Comparison of ENCODE assay signal across 22 cellular contexts in the genomic region with DNA sequence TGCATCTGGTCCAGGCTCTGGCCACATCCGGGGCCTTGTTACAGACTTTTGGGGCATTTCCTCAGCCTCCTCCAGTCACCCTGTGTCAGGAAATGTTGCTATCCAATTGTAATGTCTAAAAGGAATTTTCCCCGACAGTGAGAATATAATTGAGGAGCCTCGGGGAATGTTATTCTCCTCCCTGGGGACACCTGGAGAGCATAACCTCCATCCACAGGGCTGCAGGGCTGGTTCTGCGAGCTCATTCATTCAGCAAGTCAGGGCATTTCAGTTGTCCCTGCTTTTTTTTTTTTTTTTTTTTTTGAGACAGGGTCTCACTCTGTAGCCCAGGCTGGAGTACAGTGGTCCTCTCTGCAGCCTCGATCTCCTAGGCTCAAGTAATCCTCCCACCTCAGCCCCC.
DNase-seq lines count a peak whose midpoint lies in the region; ATAC-seq and TF ChIP-seq lines count a peak whose summit lies in the region.
"Had no signal": no experiment of that assay in that cellular context is flagged by ENCODE, and none has a peak within 500 bp of the region (broad histone marks: within the 10 kb centered on the region; RNA-seq: fewer than 3 reads in every experiment).

No MANE protein-coding gene starts in this region.

- H3K4me3 ChIP-seq in WERI-Rb-1 (ENCODE audit: low read depth, low read length) (no peak overlapping the region), neuronal stem cell (ENCODE audit: low read length in 2 of 2) (no peak overlapping the region)
- H3K4me3 ChIP-seq: BLaER1 treated with 17β-estradiol and CSF1 and Interleukin-3, amounts not matched to agents 10 nM and 100 nM had no signal

- H4K5ac ChIP-seq in H9 (ENCODE audit: insufficient read length, low read depth, low read length), result no peak overlapping the region

- H3K27ac ChIP-seq in H9 (ENCODE audit: insufficient read length, low read depth, low read length) (no peak overlapping the region), WERI-Rb-1 (peak overlapping the region; percentile 75), neuronal stem cell (replicated peaks; ENCODE audit: low read length) (no peak overlapping the region)
- H3K27ac ChIP-seq: BLaER1 treated with 17β-estradiol and CSF1 and Interleukin-3, amounts not matched to agents 10 nM and 100 nM; HL-60 had no signal

- H2AK5ac ChIP-seq in H9 (ENCODE audit: insufficient read length, low read length), result no peak overlapping the region
- H2AK5ac ChIP-seq in neuronal stem cell (ENCODE audit: low read depth, low read length), result no peak overlapping the region

- no peak for ATAC-seq in stimulated activated effector memory CD8-positive, alpha-beta T cell treated with anti-CD3 and anti-CD28 coated beads, Interleukin-12 subunit alpha, Interleukin-12 subunit beta, amount 100 ng/mL, for 72 hours
- no peak for ATAC-seq in GM21423 (IDR thresholded peaks at IDR 0.05; ENCODE audit: unreplicated experiment)
- ATAC-seq: HCT116, Panc1 had no signal

- no peaks in the 10 kb centered on the region for H4K20me1 ChIP-seq in H9 (ENCODE audit: control insufficient read depth, insufficient read depth, insufficient read length)
- H4K20me1 ChIP-seq: BLaER1 treated with 17β-estradiol and CSF1 and Interleukin-3, amounts not matched to agents 10 nM and 100 nM had no signal

- H3K18ac ChIP-seq in H9 (ENCODE audit: insufficient read length, low read depth, low read length) (no peak overlapping the region), neuronal stem cell (ENCODE audit: low read length) (no peak overlapping the region)

- H3K9me3 ChIP-seq in H9 (ENCODE audit: control insufficient read depth, low read depth, low read length) (no peaks in the 10 kb centered on the region), WERI-Rb-1 (ENCODE audit: severe bottlenecking) (peaks cover 4% of the 10 kb centered on the region), neuronal stem cell (replicated peaks in 1 of 2; ENCODE audit: control insufficient read depth in 2 of 2, insufficient read depth in 1 of 2, low read depth in 1 of 2, low read length in 2 of 2) (peaks cover 0 to 3% of the 10 kb centered on the region in 2 donors)
- H3K9me3 ChIP-seq: BLaER1 treated with 17β-estradiol and CSF1 and Interleukin-3, amounts not matched to agents 10 nM and 100 nM had no signal

- H2BK5ac ChIP-seq in H9 (ENCODE audit: insufficient read length, low read length), result no peak overlapping the region
- H2BK5ac ChIP-seq in neuronal stem cell (ENCODE audit: low read length), result no peak overlapping the region

- H2BK120ac ChIP-seq in H9 (ENCODE audit: low read depth, low read length, poor library complexity, severe bottlenecking) (no peak overlapping the region), neuronal stem cell (ENCODE audit: low read depth, low read length) (no peak overlapping the region)

- H3K4me1 Mint-ChIP-seq in H9 (peaks cover 28 to 39% of the 10 kb centered on the region in 2 experiments), HFFc6 (ENCODE audit: low read depth) (peaks cover 30% of the 10 kb centered on the region)
- peaks cover 9% of the 10 kb centered on the region for H3K4me1 Mint-ChIP-seq in stimulated activated effector memory CD8-positive, alpha-beta T cell treated with anti-CD3 and anti-CD28 coated beads, Interleukin-12 subunit alpha, Interleukin-12 subunit beta, amount 100 ng/mL, for 72 hours

- H3K4me1 ChIP-seq in H9 (ENCODE audit: insufficient read depth, low read length) (peaks cover 11% of the 10 kb centered on the region), neuronal stem cell (ENCODE audit: control insufficient read depth in 2 of 2, insufficient read depth in 1 of 2, low read depth in 1 of 2, low read length in 2 of 2) (peaks cover 0 to 2% of the 10 kb centered on the region in 2 donors)

- peak overlapping the region; percentile 17 for H3K56ac ChIP-seq in H9 (ENCODE audit: insufficient read length, low read depth, low read length)

- H4K91ac ChIP-seq in H9 (ENCODE audit: insufficient read length, low read depth, low read length) (no peak overlapping the region), neuronal stem cell (ENCODE audit: low read depth, low read length, poor library complexity) (no peak overlapping the region)

- H2AFZ ChIP-seq in H9 (ENCODE audit: low read length) (no peak overlapping the region), neuronal stem cell (ENCODE audit: low read length) (no peak overlapping the region)

- H3K23ac ChIP-seq in H9 (ENCODE audit: insufficient read length, low read depth, low read length), result no peak overlapping the region
- H3K23ac ChIP-seq in neuronal stem cell (ENCODE audit: low read depth, low read length, poor library complexity), result no peak overlapping the region

- H3K27ac Mint-ChIP-seq in H9 (0 out of 7 replicates have a peak overlapping the region, but pooled peaks of 1 of the 3 experiments have one; percentile 18), HFFc6 (no peak overlapping the region)
- H3K27ac Mint-ChIP-seq in stimulated activated effector memory CD8-positive, alpha-beta T cell treated with anti-CD3 and anti-CD28 coated beads, Interleukin-12 subunit alpha, Interleukin-12 subunit beta, amount 100 ng/mL, for 72 hours, result no peak overlapping the region
- H3K27ac Mint-ChIP-seq: CD4-positive, alpha-beta T cell had no signal

- H2BK20ac ChIP-seq in H9 (ENCODE audit: low read depth, low read length, poor library complexity, severe bottlenecking), result no peak overlapping the region

- no peaks in the 10 kb centered on the region; the same call in 1 of the 2 replicates for H3K27me3 Mint-ChIP-seq in H9 (ENCODE audit: low read depth)
- H3K27me3 Mint-ChIP-seq in HFFc6 (ENCODE audit: insufficient read depth), result peaks cover 12% of the 10 kb centered on the region
- H3K27me3 Mint-ChIP-seq: CD4-positive, alpha-beta T cell had no signal

- H3K36me3 Mint-ChIP-seq in H9 (ENCODE audit: insufficient read depth in 1 of 3, low read depth in 3 of 3), result no peaks in the 10 kb centered on the region
- no peaks in the 10 kb centered on the region for H3K36me3 Mint-ChIP-seq in HFFc6 (ENCODE audit: low read depth)
- H3K36me3 Mint-ChIP-seq in stimulated activated effector memory CD8-positive, alpha-beta T cell treated with anti-CD3 and anti-CD28 coated beads, Interleukin-12 subunit alpha, Interleukin-12 subunit beta, amount 100 ng/mL, for 72 hours, result no peaks in the 10 kb centered on the region

- no peak overlapping the region for H3K4me3 Mint-ChIP-seq in H9
- no peak overlapping the region for H3K4me3 Mint-ChIP-seq in HFFc6
- H3K4me3 Mint-ChIP-seq in stimulated activated effector memory CD8-positive, alpha-beta T cell treated with anti-CD3 and anti-CD28 coated beads, Interleukin-12 subunit alpha, Interleukin-12 subunit beta, amount 100 ng/mL, for 72 hours, result no peak overlapping the region
- H3K4me3 Mint-ChIP-seq: CD4-positive, alpha-beta T cell had no signal

- WGBS in H9 (ENCODE audit: extremely low coverage, insufficient read length, low lambda C conversion rate), result no CpG with 5 or more reads among the region's 5 CpGs
- no CpG with 5 or more reads among the region's 5 CpGs for WGBS in neuronal stem cell (ENCODE audit: extremely low coverage in 2 of 2, insufficient read length in 2 of 2, insufficient replicate concordance in 1 of 2), 2 donors

- H3K4me2 ChIP-seq in H9 (ENCODE audit: insufficient read depth, insufficient read length, low read length) (no peak overlapping the region), neuronal stem cell (ENCODE audit: insufficient read depth, low read length, poor library complexity, severe bottlenecking) (no peak overlapping the region)
- H3K4me2 ChIP-seq: BLaER1 treated with 17β-estradiol and CSF1 and Interleukin-3, amounts not matched to agents 10 nM and 100 nM had no signal

- H3K9ac ChIP-seq in H9 (ENCODE audit: extremely low read depth, insufficient read length, low read length) (no peak overlapping the region), neuronal stem cell (ENCODE audit: low read depth, low read length, poor library complexity) (no peak overlapping the region)
- H3K9ac ChIP-seq: BLaER1 treated with 17β-estradiol and CSF1 and Interleukin-3, amounts not matched to agents 10 nM and 100 nM had no signal

- H3K14ac ChIP-seq in H9 (ENCODE audit: insufficient read depth, low read length), result no peak overlapping the region
- H3K14ac ChIP-seq in neuronal stem cell (ENCODE audit: low read length), result peak overlapping the region; percentile 6

- H3K23me2 ChIP-seq in H9 (ENCODE audit: insufficient read length, low read depth, low read length, poor library complexity, severe bottlenecking), result no peaks in the 10 kb centered on the region

- no peaks in the 10 kb centered on the region for H3K79me2 ChIP-seq in H9 (ENCODE audit: insufficient read depth, low read length)

- H4K8ac ChIP-seq in H9 (replicated peaks; ENCODE audit: insufficient read length, low read depth, low read length) (no peak overlapping the region), neuronal stem cell (ENCODE audit: low read depth, low read length) (no peak overlapping the region)

- no peak overlapping the region for H3K4ac ChIP-seq in H9 (ENCODE audit: low read depth, low read length)
- no peak overlapping the region for H3K4ac ChIP-seq in neuronal stem cell (ENCODE audit: low read length)

- TF ChIP-seq CTCF in H9 (conservative IDR thresholded peaks at IDR 0.05) (no peak), WERI-Rb-1 (IDR thresholded peaks at IDR 0.05; ENCODE audit: low read depth, low read length) (no peak), HFFc6 (IDR thresholded peaks at IDR 0.05) (no peak)

- H3K27me3 ChIP-seq in H9 (ENCODE audit: insufficient read depth, low read length) (no peaks in the 10 kb centered on the region), WERI-Rb-1 (ENCODE audit: insufficient read depth, low read depth, severe bottlenecking) (no peaks in the 10 kb centered on the region), neuronal stem cell (ENCODE audit: control insufficient read depth in 3 of 3, insufficient read depth in 3 of 3, low read depth in 1 of 3, low read length in 3 of 3) (peaks cover 0 to 3% (median 0%) of the 10 kb centered on the region in 3 experiments)
- H3K27me3 ChIP-seq: BLaER1 treated with 17β-estradiol and CSF1 and Interleukin-3, amounts not matched to agents 10 nM and 100 nM had no signal

- no peaks in the 10 kb centered on the region; a peak in 2 of 5 replicates for H3K9me3 Mint-ChIP-seq in H9
- no peaks in the 10 kb centered on the region for H3K9me3 Mint-ChIP-seq in HFFc6
- H3K9me3 Mint-ChIP-seq in stimulated activated effector memory CD8-positive, alpha-beta T cell treated with anti-CD3 and anti-CD28 coated beads, Interleukin-12 subunit alpha, Interleukin-12 subunit beta, amount 100 ng/mL, for 72 hours, result no peaks in the 10 kb centered on the region
- H3K9me3 Mint-ChIP-seq: CD4-positive, alpha-beta T cell had no signal

- H3K79me1 ChIP-seq in H9 (ENCODE audit: insufficient read depth, low read depth, low read length, poor library complexity, severe bottlenecking), result no peaks in the 10 kb centered on the region
- H3K79me1 ChIP-seq in neuronal stem cell (ENCODE audit: low read depth, low read length), result no peaks in the 10 kb centered on the region

- DNase-seq in H9 (no peak), NCI-H526 treated with DMSO at 0.1 percent for 48 hours (lab: John Stamatoyannopoulos, UW) (peak; percentile 11), WERI-Rb-1 (no peak), neuronal stem cell (ENCODE audit: low spot score) (no peak), HFFc6 (no peak), hypothalamus (lab: John Stamatoyannopoulos, UW) (no peak)
- no peak for DNase-seq in stimulated activated effector memory CD8-positive, alpha-beta T cell treated with anti-CD3 and anti-CD28 coated beads, Interleukin-12 subunit alpha, Interleukin-12 subunit beta, amount 100 ng/mL, for 72 hours (ENCODE audit: low spot score in 2 of 2)
- DNase-seq: CD4-positive, alpha-beta T cell; Karpas-422; NCI-H1092 treated with DMSO at 0.1 percent for 48 hours; NCI-H1436; NCI-H187; NCI-H2081 treated with DMSO at 0.1 percent for 48 hours; NCI-H446; NCI-H524 treated with DMSO at 0.1 percent for 48 hours; SHP77 treated with DMSO at 0.1 percent for 48 hours; T-helper 2 cell had no signal

- no peaks in the 10 kb centered on the region for H3K36me3 ChIP-seq in WERI-Rb-1
- no peaks in the 10 kb centered on the region for H3K36me3 ChIP-seq in neuronal stem cell (replicated peaks in 1 of 2; ENCODE audit: control insufficient read depth in 2 of 2, insufficient read depth in 2 of 2, low read length in 2 of 2)
- H3K36me3 ChIP-seq: BLaER1 treated with 17β-estradiol and CSF1 and Interleukin-3, amounts not matched to agents 10 nM and 100 nM had no signal

- H2BK12ac ChIP-seq in H9 (ENCODE audit: insufficient read length, low read depth, low read length) (no peak overlapping the region), neuronal stem cell (ENCODE audit: low read length) (no peak overlapping the region)

- no peak overlapping the region for H2BK15ac ChIP-seq in H9 (ENCODE audit: low read depth, low read length)
- H2BK15ac ChIP-seq in neuronal stem cell (ENCODE audit: low read length), result no peak overlapping the region

- no peak overlapping the region for H3T11ph ChIP-seq in H9 (ENCODE audit: low read length)
